17 cellular contexts compared by ENCODE assay signal in genomic region chr22:33270596-33270995, GRCh38.
"Had no signal": no experiment of that assay in that cellular context is flagged by ENCODE, and none has a peak within 500 bp of the region (broad histone marks: within the 10 kb centered on the region; RNA-seq: fewer than 3 reads in every experiment).

No MANE protein-coding gene starts in this region.

- H3K27me3 Mint-ChIP-seq: central memory CD8-positive, alpha-beta T cell; dendritic cell treated with granulocyte-macrophage colony-stimulating factor and Interleukin-4, amounts not matched to agents 40 ng/mL and 50 ng/mL, for 4 days; stimulated activated naive CD8-positive, alpha-beta T cell treated with anti-CD3 and anti-CD28 coated beads, Interleukin-15, amount 100 ng/mL, for 72 hours had no signal

- ATAC-seq: activated naive CD4-positive, alpha-beta T cell treated with anti-CD3 and anti-CD28 coated beads, Interleukin-2, amount 50 U/mL, for 72 hours; activated T-cell treated with anti-CD3 and anti-CD28 coated beads, Interleukin-2, amount 50 U/mL, for 4 hours; stimulated activated naive CD8-positive, alpha-beta T cell treated with anti-CD3 and anti-CD28 coated beads, Interleukin-15, amount 100 ng/mL, for 72 hours had no signal

- H3K27ac ChIP-seq: prostate gland, testis had no signal

- H3K36me3 Mint-ChIP-seq: activated naive CD4-positive, alpha-beta T cell treated with anti-CD3 and anti-CD28 coated beads, Interleukin-2, amount 50 U/mL, for 72 hours; naive thymus-derived CD4-positive, alpha-beta T cell had no signal

- H3K4me3 Mint-ChIP-seq: activated T-cell treated with anti-CD3 and anti-CD28 coated beads, Interleukin-2, amount 50 U/mL, for 4 hours; central memory CD8-positive, alpha-beta T cell; dendritic cell treated with granulocyte-macrophage colony-stimulating factor and Interleukin-4, amounts not matched to agents 40 ng/mL and 50 ng/mL, for 4 days; naive thymus-derived CD4-positive, alpha-beta T cell; stimulated activated naive CD8-positive, alpha-beta T cell treated with anti-CD3 and anti-CD28 coated beads, Interleukin-15, amount 100 ng/mL, for 72 hours had no signal

- H3K9me3 ChIP-seq: body of pancreas, prostate gland, testis had no signal

- H3K4me1 ChIP-seq: testis had no signal

- DNase-seq: activated CD4-positive, alpha-beta T cell treated with anti-CD3 and anti-CD28 coated beads, Interleukin-2, amount 50 U/mL, for 4 hours; activated effector memory CD4-positive, alpha-beta T cell treated with anti-CD3 and anti-CD28 coated beads, Interleukin-2, amount 50 U/mL, for 16 hours; activated T-cell treated with anti-CD3 and anti-CD28 coated beads, Interleukin-2, amount 50 U/mL, for 4 hours; amniotic stem cell; body of pancreas; erythroblast; hippocampal formation; naive thymus-derived CD4-positive, alpha-beta T cell; occipital lobe; stimulated activated CD4-positive, alpha-beta T cell treated with anti-CD3 and anti-CD28 coated beads, Interleukin-12 subunit alpha, Interleukin-12 subunit beta, amount 100 ng/mL, for 4 hours; stimulated activated CD4-positive, alpha-beta T cell treated with anti-CD3 and anti-CD28 coated beads, Interleukin-2, amount 100 ng/mL, for 48 hours; stimulated activated naive CD8-positive, alpha-beta T cell treated with anti-CD3 and anti-CD28 coated beads, Interleukin-15, amount 100 ng/mL, for 72 hours; testis had no signal

- H3K27me3 ChIP-seq: body of pancreas, testis had no signal

- H3K9me3 Mint-ChIP-seq: activated naive CD4-positive, alpha-beta T cell treated with anti-CD3 and anti-CD28 coated beads, Interleukin-2, amount 50 U/mL, for 72 hours; activated T-cell treated with anti-CD3 and anti-CD28 coated beads, Interleukin-2, amount 50 U/mL, for 4 hours; central memory CD8-positive, alpha-beta T cell; naive thymus-derived CD4-positive, alpha-beta T cell; stimulated activated naive CD8-positive, alpha-beta T cell treated with anti-CD3 and anti-CD28 coated beads, Interleukin-15, amount 100 ng/mL, for 72 hours had no signal

- H3K36me3 ChIP-seq: prostate gland had no signal

- H3K4me1 Mint-ChIP-seq: central memory CD8-positive, alpha-beta T cell; naive thymus-derived CD4-positive, alpha-beta T cell; stimulated activated naive CD8-positive, alpha-beta T cell treated with anti-CD3 and anti-CD28 coated beads, Interleukin-15, amount 100 ng/mL, for 72 hours had no signal

- H3K27ac Mint-ChIP-seq: activated naive CD4-positive, alpha-beta T cell treated with anti-CD3 and anti-CD28 coated beads, Interleukin-2, amount 50 U/mL, for 72 hours; dendritic cell treated with granulocyte-macrophage colony-stimulating factor and Interleukin-4, amounts not matched to agents 40 ng/mL and 50 ng/mL, for 4 days; naive thymus-derived CD4-positive, alpha-beta T cell; stimulated activated naive CD8-positive, alpha-beta T cell treated with anti-CD3 and anti-CD28 coated beads, Interleukin-15, amount 100 ng/mL, for 72 hours had no signal

- H3K4me3 ChIP-seq: body of pancreas, prostate gland, testis had no signal
